Comparison of ENCODE assay signal across 15 cellular contexts in genomic region chr16:69199382-69199781, GRCh38. TPM values are rescaled to one million over a fixed set of nuclear protein-coding genes. Genes with fewer than 3 reads are reported as not detected.
DNase-seq lines count a peak whose midpoint lies in the region; ATAC-seq and TF ChIP-seq lines count a peak whose summit lies in the region.
"Had no signal": no experiment of that assay in that cellular context is flagged by ENCODE, and none has a peak within 500 bp of the region (broad histone marks: within the 10 kb centered on the region; RNA-seq: fewer than 3 reads in every experiment).

No MANE protein-coding gene starts in this region.

- no peak overlapping the region for H3K4me2 ChIP-seq in fibroblast of lung (ENCODE audit: extremely low read depth, insufficient read depth, low read length)

- intact Hi-C loops in thyroid gland (cut with DNase I): no loop called here

- H3K4me3 ChIP-seq in fibroblast of lung (replicated peaks in 1 of 4; ENCODE audit: control extremely low read depth in 1 of 4, insufficient read depth in 1 of 4, low read depth in 3 of 4, low read length in 4 of 4): no peak overlapping the region
- no peak overlapping the region for H3K4me3 ChIP-seq in retinal pigment epithelial cell (ENCODE audit: low read length)
- H3K4me3 ChIP-seq in thyroid gland (replicated peaks in 1 of 3): no peak overlapping the region

- TF ChIP-seq CTCF in fibroblast of lung (conservative IDR thresholded peaks at IDR 0.05 in 1 of 2, IDR thresholded peaks at IDR 0.05 in 1 of 2; ENCODE audit: low read depth in 1 of 2, low read length in 2 of 2): no peak
- TF ChIP-seq CTCF in retinal pigment epithelial cell (conservative IDR thresholded peaks at IDR 0.05; ENCODE audit: low read depth, low read length): no peak
- no peak for TF ChIP-seq CTCF in thyroid gland (IDR thresholded peaks at IDR 0.05)

- H2AFZ ChIP-seq in fibroblast of lung (ENCODE audit: low read length): no peak overlapping the region

- no peak for ATAC-seq in HG03457 (IDR thresholded peaks at IDR 0.05; ENCODE audit: unreplicated experiment)

- no peak overlapping the region for H3K9ac ChIP-seq in fibroblast of lung (ENCODE audit: insufficient read depth, low read length)

- WGBS in thyroid gland, 2 donors: 97 to 99% methylated on average over 7 of the region's 7 CpGs

- H3K4me1 ChIP-seq in fibroblast of lung (ENCODE audit: control insufficient read depth, extremely low read depth, insufficient read depth, low read length): peaks cover 3% of the 10 kb centered on the region
- peaks cover 63 to 65% of the 10 kb centered on the region in 2 donors for H3K4me1 ChIP-seq in thyroid gland

- H3K27ac ChIP-seq in fibroblast of lung (ENCODE audit: insufficient read depth, low read length): no peak overlapping the region
- H3K27ac ChIP-seq in thyroid gland: no peak overlapping the region

- DNase-seq in HCEC 1CT: peak; percentile 58
- peak; percentile 23 for DNase-seq in SK-N-DZ (ENCODE audit: low spot score)
- DNase-seq in fibroblast of lung (ENCODE audit: low read depth in 2 of 2): peak; percentile 68 to 82
- peak; percentile 34 for DNase-seq in retinal pigment epithelial cell (ENCODE audit: low read depth)
- no peak for DNase-seq in NCI-H82 (lab: John Stamatoyannopoulos, UW)
- no peak for DNase-seq in ureter (ENCODE audit: low spot score)
- DNase-seq in thyroid gland: no peak
- DNase-seq: activated CD4-positive, alpha-beta T cell treated with anti-CD3 and anti-CD28 coated beads, Interleukin-2, amount 50 U/mL, for 48 hours; aorta; BE2C; islet precursor cell; NCI-H1694; NCI-H510A treated with DMSO at 0.1 percent for 48 hours; SHP77 had no signal

- H3K27me3 ChIP-seq in fibroblast of lung (ENCODE audit: control insufficient read depth, insufficient read depth, low read length) (no peaks in the 10 kb centered on the region), thyroid gland (no peaks in the 10 kb centered on the region)
- H3K27me3 ChIP-seq: BE2C had no signal

- TF ChIP-seq POLR2A in thyroid gland (IDR thresholded peaks at IDR 0.05): no peak

- H4K20me1 ChIP-seq in fibroblast of lung (ENCODE audit: control insufficient read depth, extremely low read depth, insufficient read depth, low read length): no peaks in the 10 kb centered on the region

- no peaks in the 10 kb centered on the region for H3K36me3 ChIP-seq in fibroblast of lung (ENCODE audit: control insufficient read depth, insufficient read depth, low read length)
- no peaks in the 10 kb centered on the region for H3K36me3 ChIP-seq in thyroid gland
- H3K36me3 ChIP-seq: BE2C had no signal

- peaks cover 83% of the 10 kb centered on the region for H3K79me2 ChIP-seq in fibroblast of lung (ENCODE audit: control insufficient read depth, insufficient read depth, low read length)

- H3K9me3 ChIP-seq in fibroblast of lung (ENCODE audit: control insufficient read depth, insufficient read depth, low read depth, low read length): no peaks in the 10 kb centered on the region
- H3K9me3 ChIP-seq in thyroid gland: no peaks in the 10 kb centered on the region
- H3K9me3 ChIP-seq: BE2C had no signal

RNA-seq across cellular contexts. Expression of gene SNTB2, which starts 12.4 kb away (rescaled TPM):
- 5.9 and 8.4 TPM in 2 replicates for polyA plus RNA-seq in SK-N-DZ (2014; cell fraction: cytosol; rRNA removed)
- 5.8 and 8.8 TPM in 2 replicates for polyA plus RNA-seq in SK-N-DZ (2014; cell fraction: nucleus; rRNA removed)
- total RNA-seq in fibroblast of lung: 39.5 and 63.3 TPM in 2 replicates
- 45.3 and 51.8 TPM in 2 replicates for polyA plus RNA-seq in fibroblast of lung
- polyA plus RNA-seq in fibroblast of lung (2012): 19.3 and 26.0 TPM in 2 replicates
- polyA minus RNA-seq in fibroblast of lung (ENCODE audit: low replicate concordance): 93.2 and 146 TPM in 2 replicates
- total RNA-seq in ureter: 45.7 TPM
- total RNA-seq in thyroid gland: 10 to 100 TPM; 58.0 to 99.5 (median 96.7) TPM

Comparison
In these comparisons a context has a peak if more than half of its experiments do, and no peak if none do; other contexts are left out.
1. DNase-seq: peak in HCEC 1CT (single experiment), SK-N-DZ (single experiment), fibroblast of lung (2 of 2) and retinal pigment epithelial cell (single experiment); none in NCI-H82 (single experiment), ureter (single experiment) and thyroid gland (0 of 2).